Comparison of ENCODE assay signal across 22 cellular contexts in genomic region chr19:7268737-7269098, GRCh38. TPM values are rescaled to one million over a fixed set of nuclear protein-coding genes. Genes with fewer than 3 reads are reported as not detected.
A peak's percentile ranks its signal among the peaks of the same experiment; 100 is the strongest.
DNase-seq lines count a peak whose midpoint lies in the region; ATAC-seq, FAIRE-seq and TF ChIP-seq lines count a peak whose summit lies in the region.
"Had no signal": no experiment of that assay in that cellular context is flagged by ENCODE, and none has a peak within 500 bp of the region (broad histone marks: within the 10 kb centered on the region; RNA-seq: fewer than 3 reads in every experiment).

No MANE protein-coding gene starts in this region.

- peak overlapping the region; percentile 13 for H3K27ac Mint-ChIP-seq in nephron progenitor cell
- no peak overlapping the region for H3K27ac Mint-ChIP-seq in activated CD4-positive, alpha-beta memory T cell treated with anti-CD3 and anti-CD28 coated beads for 36 hours
- H3K27ac Mint-ChIP-seq: B cell; CD4-positive, alpha-beta T cell had no signal

- TF ChIP-seq EP300 in A549 (IDR thresholded peaks at IDR 0.05) (no peak), K562 (IDR thresholded peaks at IDR 0.05; ENCODE audit: low read length) (no peak)

- no peak overlapping the region for H2AFZ ChIP-seq in K562 (ENCODE audit: low read depth, low read length)

- no TSS peak for BruUV-seq in K562 (replicated peaks; lab: Mats Ljungman, UMichigan)

- WGBS in A549 (ENCODE audit: missing lambda C conversion rate), result 80% methylated on average over 5 of the region's 5 CpGs
- WGBS in K562 (ENCODE audit: insufficient coverage, low coverage, missing lambda C conversion rate), result 4% methylated on average over 5 of the region's 5 CpGs

- FAIRE-seq in A549 (lab: Jason Lieb, UNC) (no peak), GM12891 (lab: Jason Lieb, UNC) (peak; percentile 84), K562 (lab: Jason Lieb, UNC) (no peak)
- FAIRE-seq: A204.1 had no signal

- peaks cover 2% of the 10 kb centered on the region for H3K9me1 ChIP-seq in K562 (ENCODE audit: control insufficient read depth, insufficient read depth, low read length)

- ATAC-seq in A549 (no peak), K562 (no peak)
- ATAC-seq: Panc1 had no signal

- peaks cover 37% of the 10 kb centered on the region for H3K36me3 Mint-ChIP-seq in nephron progenitor cell (ENCODE audit: low read depth)
- no peaks in the 10 kb centered on the region for H3K36me3 Mint-ChIP-seq in activated CD4-positive, alpha-beta memory T cell treated with anti-CD3 and anti-CD28 coated beads for 36 hours

- TF ChIP-seq CTCF in A549 (IDR thresholded peaks at IDR 0.05), result no peak
- no peak for TF ChIP-seq CTCF in K562 (IDR thresholded peaks at IDR 0.05 in 2 of 3, conservative IDR thresholded peaks at IDR 0.05 in 1 of 3; ENCODE audit: insufficient read depth in 2 of 3, low read depth in 1 of 3, low read length in 3 of 3)
- TF ChIP-seq CTCF in nephron progenitor cell (IDR thresholded peaks at IDR 0.05), result no peak
- TF ChIP-seq CTCF in tibial artery (IDR thresholded peaks at IDR 0.05), result no peak

- H3K9me3 ChIP-seq in A549, result no peaks in the 10 kb centered on the region
- no peaks in the 10 kb centered on the region for H3K9me3 ChIP-seq in K562 (replicated peaks; ENCODE audit: control insufficient read depth, insufficient read depth, low read depth, low read length)
- H3K9me3 ChIP-seq in tibial artery, result no peaks in the 10 kb centered on the region

- peaks cover 3% of the 10 kb centered on the region for H3K27me3 Mint-ChIP-seq in nephron progenitor cell (ENCODE audit: low read depth, poor library complexity)
- H3K27me3 Mint-ChIP-seq in activated CD4-positive, alpha-beta memory T cell treated with anti-CD3 and anti-CD28 coated beads for 36 hours, result peaks cover 3% of the 10 kb centered on the region
- H3K27me3 Mint-ChIP-seq: CD4-positive, alpha-beta T cell had no signal

- H4K20me1 ChIP-seq in K562 (replicated peaks; ENCODE audit: control insufficient read depth, insufficient read depth, low read length), result 0 out of 2 replicates have a peak, but pooled peaks cover 5% of the 10 kb centered on the region

- H3K9ac ChIP-seq in K562 (ENCODE audit: insufficient read depth in 1 of 2, low read depth in 2 of 2, low read length in 2 of 2), result no peak overlapping the region
- H3K9ac ChIP-seq: KMS-11 had no signal

- no peak overlapping the region for H3K4me3 Mint-ChIP-seq in nephron progenitor cell
- no peak overlapping the region for H3K4me3 Mint-ChIP-seq in activated CD4-positive, alpha-beta memory T cell treated with anti-CD3 and anti-CD28 coated beads for 36 hours
- H3K4me3 Mint-ChIP-seq: B cell; CD4-positive, alpha-beta T cell; H9 had no signal

- H3K79me2 ChIP-seq in K562 (ENCODE audit: control insufficient read depth, insufficient read depth, low read length), result no peaks in the 10 kb centered on the region

- no peak for TF ChIP-seq RAD21 in A549 (conservative IDR thresholded peaks at IDR 0.05 in 1 of 2, IDR thresholded peaks at IDR 0.05 in 1 of 2)
- TF ChIP-seq RAD21 in K562 (CRISPR knock-in tag; conservative IDR thresholded peaks at IDR 0.05 in 1 of 2, IDR thresholded peaks at IDR 0.05 in 1 of 2), result no peak

- intact Hi-C loops in K562 (cut with micrococcal nuclease), result no loop called here
- intact Hi-C loops in activated CD4-positive, alpha-beta memory T cell treated with anti-CD3 and anti-CD28 coated beads for 36 hours (cut with micrococcal nuclease), result no loop called here
- intact Hi-C loops in tibial artery (cut with DNase I; ENCODE audit: low total_unique reads), result no loop called here

- no peak overlapping the region for H3K27ac ChIP-seq in A549
- no peak overlapping the region for H3K27ac ChIP-seq in K562 (ENCODE audit: extremely low read depth, low read depth, low read length)
- no peak overlapping the region for H3K27ac ChIP-seq in tibial artery
- H3K27ac ChIP-seq: KMS-11 had no signal

- no peak overlapping the region for H3K4me3 ChIP-seq in A549
- no peak overlapping the region for H3K4me3 ChIP-seq in K562
- H3K4me3 ChIP-seq in tibial artery, result no peak overlapping the region

- H3K9me3 Mint-ChIP-seq in nephron progenitor cell, result peaks cover 14% of the 10 kb centered on the region
- no peaks in the 10 kb centered on the region for H3K9me3 Mint-ChIP-seq in activated CD4-positive, alpha-beta memory T cell treated with anti-CD3 and anti-CD28 coated beads for 36 hours
- H3K9me3 Mint-ChIP-seq: CD4-positive, alpha-beta T cell; H9 had no signal

- CTCF ChIA-PET in A549 (lab: Yijun Ruan, JAX), result interaction anchor here (1.2 to 1.3 kb wide), 2 partner anchors 21 to 73 kb away, joined by 3 read pairs; no protein-coding TSS in a partner anchor
- CTCF ChIA-PET in K562 (lab: Yijun Ruan, JAX; ENCODE audit: low intra/inter-chr PET ratio), result no interaction called here
- CTCF ChIA-PET in activated CD4-positive, alpha-beta memory T cell treated with anti-CD3 and anti-CD28 coated beads for 36 hours (lab: Charles Lee), result no interaction called here

- POLR2A ChIA-PET in A549 (lab: Yijun Ruan, JAX), result no interaction called here
- POLR2A ChIA-PET in K562 (lab: Yijun Ruan, JAX), result no interaction called here
- POLR2A ChIA-PET in activated CD4-positive, alpha-beta memory T cell treated with anti-CD3 and anti-CD28 coated beads for 36 hours (lab: Charles Lee), result no interaction called here

- no peak overlapping the region for H3K4me2 ChIP-seq in A549
- H3K4me2 ChIP-seq in K562 (ENCODE audit: insufficient read depth, low read length), result no peak overlapping the region
- H3K4me2 ChIP-seq: KMS-11 had no signal

- TF ChIP-seq POLR2A in A549 (IDR thresholded peaks at IDR 0.05; ENCODE audit: low read length) (no peak), GM12891 (IDR thresholded peaks at IDR 0.05; ENCODE audit: low read depth, low read length) (no peak), K562 (conservative IDR thresholded peaks at IDR 0.05) (no peak)

- DNase-seq in A549 (ENCODE audit: low read depth in 1 of 2, low spot score in 1 of 2), result no peak
- DNase-seq in GM12891 (ENCODE audit: insufficient read length, low spot score), result no peak
- DNase-seq in K562 (ENCODE audit: extremely low read depth in 1 of 4, low spot score in 3 of 4), result no peak
- no peak for DNase-seq in nephron progenitor cell
- no peak for DNase-seq in activated CD4-positive, CD25-positive, alpha-beta regulatory T cell treated with anti-CD3 and anti-CD28 coated beads, Interleukin-2, amount 50 U/mL, for 72 hours
- no peak for DNase-seq in DMS79 (lab: John Stamatoyannopoulos, UW)
- DNase-seq in activated CD4-positive, alpha-beta memory T cell treated with anti-CD3 and anti-CD28 coated beads for 36 hours, result no peak
- no peak for DNase-seq in tibial artery
- DNase-seq: CD4-positive, alpha-beta T cell; COR-L47; DMS79 treated with DMSO at 0.1 percent for 48 hours; H9; NCI-H1092 treated with DMSO at 0.1 percent for 48 hours; NCI-H1436 treated with DMSO at 0.1 percent for 48 hours; NCI-H2029; NCI-H2227 treated with DMSO at 0.1 percent for 48 hours; NCI-H510A treated with DMSO at 0.1 percent for 48 hours; NCI-H748 treated with DMSO at 0.1 percent for 48 hours had no signal

- H3K36me3 ChIP-seq in K562 (ENCODE audit: control insufficient read depth, insufficient read depth, low read length), result no peaks in the 10 kb centered on the region
- peaks cover 11 to 25% (median 20%) of the 10 kb centered on the region in 3 donors for H3K36me3 ChIP-seq in tibial artery

- H3K27me3 ChIP-seq in K562 (ENCODE audit: control insufficient read depth in 2 of 2, insufficient read depth in 2 of 2, low read length in 2 of 2) (peaks cover 4 to 18% of the 10 kb centered on the region in 2 experiments; a peak in 4 of 5 replicates), tibial artery (no peaks in the 10 kb centered on the region)

- in situ Hi-C loops in K562 (cut with MboI), result no loop called here

- H3K4me1 Mint-ChIP-seq in nephron progenitor cell, result peaks cover 12% of the 10 kb centered on the region
- H3K4me1 Mint-ChIP-seq in activated CD4-positive, alpha-beta memory T cell treated with anti-CD3 and anti-CD28 coated beads for 36 hours (ENCODE audit: low read depth), result no peaks in the 10 kb centered on the region

- H3K4me1 ChIP-seq in A549, result no peaks in the 10 kb centered on the region
- no peaks in the 10 kb centered on the region for H3K4me1 ChIP-seq in K562 (replicated peaks in 1 of 2; ENCODE audit: control insufficient read depth in 2 of 2, insufficient read depth in 2 of 2, low read length in 2 of 2)
- peaks cover 0 to 27% (median 15%) of the 10 kb centered on the region in 4 donors for H3K4me1 ChIP-seq in tibial artery

TF ChIP-seq in GM12891, 5 proteins besides CTCF, POLR2A, EP300 and RAD21 (continues in another document):
- TF ChIP-seq SPI1 (IDR thresholded peaks at IDR 0.05; ENCODE audit: low read depth, low read length) (no peak), PAX5 (IDR thresholded peaks at IDR 0.05; ENCODE audit: insufficient read depth, low read length, severe bottlenecking) (no peak)

RNA-seq across cellular contexts. Expression of gene INSR, which starts 25.5 kb away (rescaled TPM):
- polyA plus RNA-seq in A549 (2011; rRNA removed), result 3.3 and 4.4 TPM in 2 replicates
- 1.2 and 1.4 TPM in 2 replicates for polyA plus RNA-seq in A549 (2012; cell fraction: cytosol; rRNA removed)
- polyA plus RNA-seq in A549 (2012; cell fraction: nucleus; rRNA removed), result 3.8 and 4.8 TPM in 2 replicates
- polyA plus RNA-seq in A549 (2017; fragmentation: RNase III; extraction: RNeasy Plus Mini Kit Qiagen cat#74134 plus additional on column Dnase treatment), result 1.2 to 2.0 TPM (median 1.8 TPM) in 3 replicates
- polyA minus RNA-seq in A549 (2011; rRNA and poly(A)+ RNA removed), result 23.8 and 31.5 TPM in 2 replicates
- polyA plus RNA-seq in GM12891 (2012; ENCODE audit: low read depth, missing spikeins), result 11.9 TPM
- 5.3 and 10.3 TPM in 2 replicates for total RNA-seq in K562 (2011; cell fraction: chromatin; rRNA removed; ENCODE audit: low replicate concordance)
- 7.0 and 8.5 TPM in 2 replicates for total RNA-seq in K562 (2011; cell fraction: nucleolus; rRNA removed)
- 5.2 and 5.3 TPM in 2 replicates for total RNA-seq in K562 (2011; cell fraction: nucleoplasm; rRNA removed)
- 0.41 and 0.94 TPM in 2 replicates for total RNA-seq in K562 (2014; rRNA removed)
- 0.29 and 0.57 TPM in 2 replicates for total RNA-seq in K562 (2014; rRNA removed; fragmentation: Illumina TruSeq; extraction: Trizol)
- 0.11 and 0.57 TPM in 2 replicates for total RNA-seq in K562 (2015; rRNA removed; fragmentation: Illumina TruSeq; extraction: Trizol)
- 0.69 and 0.94 TPM in 2 replicates for total RNA-seq in K562 (2021)
- polyA plus RNA-seq in K562 (2011; rRNA removed), result 0.60 and 0.83 TPM in 2 replicates
- 0.68 and 0.82 TPM in 2 replicates for polyA plus RNA-seq in K562 (2011; cell fraction: cytosol; rRNA removed)
- polyA plus RNA-seq in K562 (2011; cell fraction: nucleus; rRNA removed), result 0.72 and 1.2 TPM in 2 replicates
- polyA plus RNA-seq in K562 (2012), result 0.26 and 1.1 TPM in 2 replicates
- 0.43 and 0.79 TPM in 2 replicates for polyA plus RNA-seq in K562 (2014; fragmentation: Illumina TruSeq; extraction: Trizol)
- polyA plus RNA-seq in K562 (2014; fragmentation: Nextera tagmentation; extraction: Ambion mirVana), result under 1 TPM; 0.04 to 0.07 TPM
- polyA plus RNA-seq in K562 (2014; rRNA removed), result 0.42 and 0.88 TPM in 2 replicates
- 3.1 and 3.3 TPM in 2 replicates for polyA minus RNA-seq in K562 (2011; rRNA and poly(A)+ RNA removed)
- polyA minus RNA-seq in K562 (2011; cell fraction: cytosol; rRNA and poly(A)+ RNA removed), result 0.76 and 1.2 TPM in 2 replicates
- polyA minus RNA-seq in K562 (2011; cell fraction: nucleus; rRNA and poly(A)+ RNA removed), result 1.8 and 2.1 TPM in 2 replicates
- total RNA-seq in activated CD4-positive, alpha-beta memory T cell treated with anti-CD3 and anti-CD28 coated beads for 36 hours, result 1 to 10 TPM; 2.9 to 3.3 TPM

Comparison
In these comparisons a context has a peak if more than half of its experiments do, and no peak if none do; other contexts are left out.
1. Of the 35 proteins assayed by ChIP-seq in both K562 and A549: peak only in K562: none; only in A549: none; in both: ZFP36; in neither: 34.